In genomic region chr7:22147868-22148267, GRCh38 we compare ENCODE assay signal across 22 cellular contexts.
"Had no signal": no experiment of that assay in that cellular context is flagged by ENCODE, and none has a peak within 500 bp of the region (broad histone marks: within the 10 kb centered on the region; RNA-seq: fewer than 3 reads in every experiment).

No MANE protein-coding gene starts in this region.

- H3K9me3 Mint-ChIP-seq: immature natural killer cell; naive thymus-derived CD4-positive, alpha-beta T cell had no signal

- H3K27ac ChIP-seq: colonic mucosa, foreskin keratinocyte, neutrophil, sigmoid colon, skin epidermis had no signal

- H3K27ac Mint-ChIP-seq: endodermal cell had no signal

- ATAC-seq: foreskin keratinocyte; left cardiac atrium; left ventricle myocardium superior; naive thymus-derived CD4-positive, alpha-beta T cell had no signal

- DNase-seq: colonic mucosa; dermis blood vessel endothelial cell; effector CD4-positive, alpha-beta T cell; endodermal cell; erythroblast; foreskin keratinocyte; kidney; left cardiac atrium; left ventricle myocardium superior; posterior cingulate gyrus; sigmoid colon; stimulated activated CD4-positive, alpha-beta T cell treated with anti-CD3 and anti-CD28 coated beads, Interleukin-2, amount 100 ng/mL, for 24 hours; stimulated activated CD4-positive, alpha-beta T cell treated with anti-CD3 and anti-CD28 coated beads, Interleukin-4, amount 100 ng/mL, for 4 hours; stomach; substantia nigra; trophoblast cell had no signal

- H3K4me1 ChIP-seq: colonic mucosa, foreskin keratinocyte had no signal

- H3K9me3 ChIP-seq: colonic mucosa, neutrophil, sigmoid colon, stomach had no signal

- H3K4me3 Mint-ChIP-seq: endodermal cell had no signal

- FAIRE-seq: endothelial cell of umbilical vein, urothelium cell line had no signal

- H3K36me3 Mint-ChIP-seq: immature natural killer cell; naive thymus-derived CD4-positive, alpha-beta T cell had no signal

- H3K36me3 ChIP-seq: colonic mucosa, neutrophil, sigmoid colon had no signal

- H3K27me3 ChIP-seq: colonic mucosa, foreskin keratinocyte, neutrophil, sigmoid colon, stomach had no signal

- H3K4me3 ChIP-seq: colonic mucosa, skin epidermis had no signal
